13 cellular contexts compared by ENCODE assay signal in the genomic region with DNA sequence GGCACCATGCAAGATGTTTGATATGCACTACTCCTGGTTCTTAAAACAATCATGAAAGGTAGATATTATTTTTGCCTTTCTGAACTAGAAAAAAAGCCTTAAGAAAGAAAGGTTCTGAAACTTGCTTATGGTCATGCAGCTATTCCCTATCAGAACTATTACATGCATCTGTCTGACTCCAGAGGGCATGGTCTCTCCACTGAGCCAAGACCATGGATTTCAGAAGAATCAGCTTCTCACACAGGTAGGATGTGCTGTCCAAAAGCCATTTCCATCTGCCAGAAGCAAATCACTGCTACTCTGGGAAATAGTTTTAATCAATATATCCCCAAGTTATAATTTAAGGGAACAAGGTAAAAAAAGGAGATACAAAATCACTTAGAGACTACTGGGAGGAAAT.
A peak's percentile ranks its signal among the peaks of the same experiment; 100 is the strongest.
DNase-seq lines count a peak whose midpoint lies in the region; ATAC-seq and TF ChIP-seq lines count a peak whose summit lies in the region.
"Had no signal": no experiment of that assay in that cellular context is flagged by ENCODE, and none has a peak within 500 bp of the region (broad histone marks: within the 10 kb centered on the region; RNA-seq: fewer than 3 reads in every experiment).

No MANE protein-coding gene starts in this region.

- peak overlapping the region; percentile 87 for H3K27ac Mint-ChIP-seq in activated T-cell treated with anti-CD3 and anti-CD28 coated beads, Interleukin-2, amount 50 U/mL, for 72 hours
- H3K27ac Mint-ChIP-seq in T-helper 17 cell: peak overlapping the region; percentile 94
- H3K27ac Mint-ChIP-seq in immature natural killer cell: peak overlapping the region; percentile 77 to 100 (median 94)

- H3K4me3 Mint-ChIP-seq in activated T-cell treated with anti-CD3 and anti-CD28 coated beads, Interleukin-2, amount 50 U/mL, for 72 hours: peak overlapping the region in 1 of 2 donors; percentile 65
- H3K4me3 Mint-ChIP-seq in T-helper 17 cell (no peak overlapping the region), immature natural killer cell (peak overlapping the region; percentile 33 to 88 (median 76))

- peaks cover 0 to 56% (median 46%) of the 10 kb centered on the region in 4 donors for H3K4me1 ChIP-seq in tibial nerve

- no peaks in the 10 kb centered on the region for H3K27me3 Mint-ChIP-seq in activated T-cell treated with anti-CD3 and anti-CD28 coated beads, Interleukin-2, amount 50 U/mL, for 72 hours (ENCODE audit: low read depth)
- H3K27me3 Mint-ChIP-seq in T-helper 17 cell (no peaks in the 10 kb centered on the region), immature natural killer cell (ENCODE audit: low read depth in 3 of 3) (peaks cover 8 to 23% (median 19%) of the 10 kb centered on the region in 3 donors)

- TF ChIP-seq EP300 in tibial nerve (IDR thresholded peaks at IDR 0.05): no peak

- H3K9me3 Mint-ChIP-seq in activated T-cell treated with anti-CD3 and anti-CD28 coated beads, Interleukin-2, amount 50 U/mL, for 72 hours: no peaks in the 10 kb centered on the region
- H3K9me3 Mint-ChIP-seq in immature natural killer cell: no peaks in the 10 kb centered on the region

- peaks cover 0 to 4% (median 0%) of the 10 kb centered on the region in 3 donors for H3K36me3 ChIP-seq in tibial nerve
- H3K36me3 ChIP-seq: pancreas had no signal

- no peaks in the 10 kb centered on the region for H3K27me3 ChIP-seq in tibial nerve
- H3K27me3 ChIP-seq: pancreas had no signal

- DNase-seq in activated T-cell treated with anti-CD3 and anti-CD28 coated beads, Interleukin-2, amount 50 U/mL, for 72 hours: no peak
- DNase-seq in activated T-cell treated with anti-CD3 and anti-CD28 coated beads, Interleukin-2, amount 50 U/mL, for 1 hour: no peak
- DNase-seq in T-helper 17 cell (no peak), immature natural killer cell (no peak), tibial nerve (ENCODE audit: low spot score in 2 of 2) (no peak), GM19238 (ENCODE audit: insufficient read length, low spot score) (no peak)
- DNase-seq: effector CD4-positive, alpha-beta T cell; NCI-H446 treated with DMSO at 0.1 percent for 48 hours; pancreas; Right ventricle myocardium superior had no signal

- ATAC-seq in activated T-cell treated with anti-CD3 and anti-CD28 coated beads, Interleukin-2, amount 50 U/mL, for 72 hours (replicated peaks in 1 of 2): no peak
- ATAC-seq in T-helper 17 cell: no peak
- ATAC-seq in GM21619 (IDR thresholded peaks at IDR 0.05; ENCODE audit: unreplicated experiment): no peak
- ATAC-seq in GM21786 (IDR thresholded peaks at IDR 0.05; ENCODE audit: unreplicated experiment): no peak
- ATAC-seq: left lobe of liver, pancreas had no signal

- peak overlapping the region in 3 of 4 donors; percentile 4 to 80 (median 80) for H3K27ac ChIP-seq in tibial nerve
- H3K27ac ChIP-seq: pancreas had no signal

- H3K9me3 ChIP-seq in T-helper 17 cell (ENCODE audit: control insufficient read depth, low read length, poor library complexity, severe bottlenecking) (no peaks in the 10 kb centered on the region), tibial nerve (no peaks in the 10 kb centered on the region)
- H3K9me3 ChIP-seq: pancreas had no signal

- no peak overlapping the region for H3K4me3 ChIP-seq in tibial nerve
- H3K4me3 ChIP-seq: pancreas had no signal

- peaks cover 94% of the 10 kb centered on the region for H3K4me1 Mint-ChIP-seq in activated T-cell treated with anti-CD3 and anti-CD28 coated beads, Interleukin-2, amount 50 U/mL, for 72 hours (ENCODE audit: low read depth)
- H3K4me1 Mint-ChIP-seq in T-helper 17 cell: peaks cover 54% of the 10 kb centered on the region
- peaks cover 20 to 81% of the 10 kb centered on the region in 2 donors for H3K4me1 Mint-ChIP-seq in immature natural killer cell

- no peak for TF ChIP-seq CTCF in tibial nerve (IDR thresholded peaks at IDR 0.05)

- TF ChIP-seq POLR2A in tibial nerve (IDR thresholded peaks at IDR 0.05): no peak

- peaks cover 6 to 10% of the 10 kb centered on the region in 2 donors for H3K36me3 Mint-ChIP-seq in activated T-cell treated with anti-CD3 and anti-CD28 coated beads, Interleukin-2, amount 50 U/mL, for 72 hours (ENCODE audit: insufficient read depth in 2 of 2)
- H3K36me3 Mint-ChIP-seq in T-helper 17 cell (ENCODE audit: low read depth): peaks cover 7% of the 10 kb centered on the region
- peaks cover 0 to 14% (median 3%) of the 10 kb centered on the region in 3 donors for H3K36me3 Mint-ChIP-seq in immature natural killer cell
